17 cellular contexts compared by ENCODE assay signal in genomic region chr7:142030294-142030693, GRCh38. TPM values are rescaled to one million over a fixed set of nuclear protein-coding genes. Genes with fewer than 3 reads are reported as not detected.
A peak's percentile ranks its signal among the peaks of the same experiment; 100 is the strongest.
DNase-seq lines count a peak whose midpoint lies in the region; ATAC-seq and TF ChIP-seq lines count a peak whose summit lies in the region.
"Had no signal": no experiment of that assay in that cellular context is flagged by ENCODE, and none has a peak within 500 bp of the region (broad histone marks: within the 10 kb centered on the region; RNA-seq: fewer than 3 reads in every experiment).

No MANE protein-coding gene starts in this region.

- peak overlapping the region; percentile 3 for H3K27ac Mint-ChIP-seq in MCF 10A (ENCODE audit: low read depth, unreplicated experiment)
- H3K27ac Mint-ChIP-seq: activated T-helper 17 cell treated with anti-CD3 and anti-CD28 coated beads, Interleukin-2, amount 50 U/mL, for 72 hours had no signal

- H3K4me2 ChIP-seq in hepatocyte (no peak overlapping the region), MM.1S (ENCODE audit: low read depth, low read length) (no peak overlapping the region)

- H3K9me3 ChIP-seq in breast epithelium = no peaks in the 10 kb centered on the region
- H3K9me3 ChIP-seq in hepatocyte (ENCODE audit: low read depth) = no peaks in the 10 kb centered on the region
- no peaks in the 10 kb centered on the region for H3K9me3 ChIP-seq in vagina
- H3K9me3 ChIP-seq in MM.1S (replicated peaks; ENCODE audit: insufficient read depth, low read length) = no peaks in the 10 kb centered on the region
- H3K9me3 ChIP-seq: left ventricle myocardium inferior, stomach had no signal

- H3K4me1 Mint-ChIP-seq in MCF 10A (ENCODE audit: insufficient read depth, unreplicated experiment) = peaks cover 24% of the 10 kb centered on the region
- H3K4me1 Mint-ChIP-seq: activated T-helper 17 cell treated with anti-CD3 and anti-CD28 coated beads, Interleukin-2, amount 50 U/mL, for 72 hours had no signal

- in situ Hi-C loops in GM13977 (cut with MboI; ENCODE audit: low pct_unique_long_range_greater_than_20kb, low sequenced_read_pairs, unreplicated experiment) = no loop called here

- H3K9me2 ChIP-seq in hepatocyte (replicated peaks; ENCODE audit: insufficient read depth) (no peaks in the 10 kb centered on the region), MM.1S (replicated peaks; ENCODE audit: insufficient read depth, low read length) (no peaks in the 10 kb centered on the region)

- no peaks in the 10 kb centered on the region for H3F3A ChIP-seq in MM.1S (ENCODE audit: insufficient read depth, low read length)

- BruUV-seq in MCF 10A (replicated peaks; lab: Mats Ljungman, UMichigan) = no TSS peak

- DNase-seq in MCF 10A (ENCODE audit: unreplicated experiment) (peak; percentile 56), breast epithelium (ENCODE audit: low spot score in 2 of 2) (no peak), SKM-1 treated with dmso at 0.1 percent for 144 hours (lab: John Stamatoyannopoulos, UW; ENCODE audit: unreplicated experiment) (peak; percentile 43), hepatocyte (ENCODE audit: low spot score) (no peak), GM13977 (ENCODE audit: low spot score) (no peak), vagina (ENCODE audit: extremely low spot score in 2 of 2) (no peak), MM.1S (no peak)
- DNase-seq: activated CD4-positive, alpha-beta T cell treated with anti-CD3 and anti-CD28 coated beads for 4 hours; caudate nucleus; left ventricle myocardium inferior; NCI-H2081; occipital lobe; SHP77; stimulated activated CD4-positive, alpha-beta T cell treated with anti-CD3 and anti-CD28 coated beads, Interleukin-2, amount 100 ng/mL, for 48 hours; stomach had no signal

- CTCF ChIA-PET in MCF 10A (lab: Yijun Ruan, JAX) = interaction anchor here (0.6 to 6.5 kb wide), 10 partner anchors 9 to 1269 kb away, joined by 3 to 108 read pairs (median 4); partner anchors contain the start of gene TAS2R38

- intact Hi-C loops in MCF 10A (cut with micrococcal nuclease) = loop anchor here (1.0 to 10.0 kb wide), 2 partner anchors 54 to 155 kb away; no protein-coding TSS in a partner anchor
- intact Hi-C loops in breast epithelium (cut with DNase I; ENCODE audit: low total_unique reads) = no loop called here
- intact Hi-C loops in vagina (cut with DNase I) = no loop called here

- POLR2A ChIA-PET in MCF 10A (lab: Yijun Ruan, JAX) = interaction anchor here (0.6 to 2.7 kb wide), 3 partner anchors 27 to 329 kb away, joined by 3 to 10 read pairs (median 4); no protein-coding TSS in a partner anchor

- H3K9ac ChIP-seq in MM.1S (ENCODE audit: low read length) = no peak overlapping the region

- TF ChIP-seq POLR2A in breast epithelium (IDR thresholded peaks at IDR 0.05) = no peak
- TF ChIP-seq POLR2A in vagina (IDR thresholded peaks at IDR 0.05) = no peak

- H3K36me3 ChIP-seq in breast epithelium (no peaks in the 10 kb centered on the region), hepatocyte (replicated peaks; ENCODE audit: insufficient read depth, low read depth) (no peaks in the 10 kb centered on the region), vagina (no peaks in the 10 kb centered on the region), MM.1S (replicated peaks; ENCODE audit: insufficient read depth, low read length) (no peaks in the 10 kb centered on the region)
- H3K36me3 ChIP-seq: left ventricle myocardium inferior, stomach had no signal

- H3K27me3 ChIP-seq in breast epithelium = no peaks in the 10 kb centered on the region
- no peaks in the 10 kb centered on the region for H3K27me3 ChIP-seq in hepatocyte
- H3K27me3 ChIP-seq in vagina = no peaks in the 10 kb centered on the region
- no peaks in the 10 kb centered on the region for H3K27me3 ChIP-seq in MM.1S (replicated peaks; ENCODE audit: insufficient read depth, low read length)
- H3K27me3 ChIP-seq: stomach had no signal

- H3K4me3 Mint-ChIP-seq in MCF 10A (ENCODE audit: unreplicated experiment) = no peak overlapping the region
- H3K4me3 Mint-ChIP-seq: activated T-helper 17 cell treated with anti-CD3 and anti-CD28 coated beads, Interleukin-2, amount 50 U/mL, for 72 hours had no signal

- H4K20me1 ChIP-seq in hepatocyte (ENCODE audit: insufficient read depth, poor library complexity, severe bottlenecking) (no peaks in the 10 kb centered on the region), MM.1S (ENCODE audit: insufficient read depth, low read length) (no peaks in the 10 kb centered on the region)

- no peaks in the 10 kb centered on the region for H3K9me3 Mint-ChIP-seq in MCF 10A (ENCODE audit: unreplicated experiment)
- H3K9me3 Mint-ChIP-seq: activated T-helper 17 cell treated with anti-CD3 and anti-CD28 coated beads, Interleukin-2, amount 50 U/mL, for 72 hours had no signal

- H3K4me3 ChIP-seq in breast epithelium (no peak overlapping the region), hepatocyte (no peak overlapping the region), vagina (no peak overlapping the region), MM.1S (ENCODE audit: low read length) (no peak overlapping the region)
- H3K4me3 ChIP-seq: left ventricle myocardium inferior, stomach had no signal

- no peak overlapping the region for H3K27ac ChIP-seq in breast epithelium
- no peak overlapping the region for H3K27ac ChIP-seq in hepatocyte
- no peak overlapping the region for H3K27ac ChIP-seq in vagina
- H3K27ac ChIP-seq in MM.1S (ENCODE audit: low read length) = no peak overlapping the region
- H3K27ac ChIP-seq: left ventricle myocardium inferior, stomach had no signal

- WGBS in hepatocyte (ENCODE audit: low lambda C conversion rate, missing lambda C conversion rate) = 66% methylated on average over 3 of the region's 3 CpGs

- no peak for ATAC-seq in HG03439 (IDR thresholded peaks at IDR 0.05; ENCODE audit: unreplicated experiment)
- ATAC-seq: activated T-helper 17 cell treated with anti-CD3 and anti-CD28 coated beads, Interleukin-2, amount 50 U/mL, for 72 hours had no signal

- TF ChIP-seq CTCF in MCF 10A (IDR thresholded peaks at IDR 0.05; ENCODE audit: unreplicated experiment) (peak; percentile 35), breast epithelium (IDR thresholded peaks at IDR 0.05) (no peak), hepatocyte (IDR thresholded peaks at IDR 0.05; ENCODE audit: poor library complexity) (peak; percentile 7), GM13977 (IDR thresholded peaks at IDR 0.05; ENCODE audit: extremely low read depth, insufficient read depth, missing control alignments) (no peak), vagina (IDR thresholded peaks at IDR 0.05) (no peak), MM.1S (IDR thresholded peaks at IDR 0.05; ENCODE audit: low read length) (no peak)

- no peak overlapping the region for H2AFZ ChIP-seq in hepatocyte
- no peak overlapping the region for H2AFZ ChIP-seq in MM.1S (ENCODE audit: low read length)

- H3K79me2 ChIP-seq in hepatocyte (no peaks in the 10 kb centered on the region), MM.1S (ENCODE audit: low read length) (no peaks in the 10 kb centered on the region)

- H3K36me3 Mint-ChIP-seq in MCF 10A (ENCODE audit: insufficient read depth, unreplicated experiment) = no peaks in the 10 kb centered on the region

- H3K4me1 ChIP-seq in breast epithelium (no peaks in the 10 kb centered on the region), hepatocyte (ENCODE audit: insufficient read depth) (no peaks in the 10 kb centered on the region), vagina (no peaks in the 10 kb centered on the region), MM.1S (ENCODE audit: low read length) (no peaks in the 10 kb centered on the region)
- H3K4me1 ChIP-seq: left ventricle myocardium inferior, stomach had no signal

- no peaks in the 10 kb centered on the region for H3K27me3 Mint-ChIP-seq in MCF 10A (ENCODE audit: insufficient read depth, unreplicated experiment)

RNA-seq across cellular contexts. Expression of gene MGAM, which starts 34.6 kb away (rescaled TPM):
- 0.22 and 0.23 TPM in 2 replicates for total RNA-seq in MCF 10A (2022)
- total RNA-seq in breast epithelium = 1 to 10 TPM in 1 of 3 donors, under 1 TPM in 2; 0.32 to 7.0 (median 0.66) TPM
- total RNA-seq in hepatocyte = 2.5 and 2.7 TPM in 2 replicates
- 0.89 and 1.0 TPM in 2 replicates for polyA plus RNA-seq in hepatocyte
- under 0.01 TPM for total RNA-seq in vagina

RNA-seq across cellular contexts. Expression of gene TAS2R38, which starts 56.7 kb away (rescaled TPM):
- not detected in 2 replicates for total RNA-seq in MCF 10A (2022)
- total RNA-seq in breast epithelium = not detected
- total RNA-seq in hepatocyte = not detected in 2 replicates
- not detected in 2 replicates for polyA plus RNA-seq in hepatocyte
- not detected for total RNA-seq in vagina
- total RNA-seq: activated T-helper 17 cell treated with anti-CD3 and anti-CD28 coated beads, Interleukin-2, amount 50 U/mL, for 72 hours; left ventricle myocardium inferior; occipital lobe; stomach had no signal
- polyA plus RNA-seq: stomach had no signal

Comparison
In these comparisons a context has a peak if more than half of its experiments do, and no peak if none do; other contexts are left out.
1. DNase-seq: peak in MCF 10A (single experiment) and SKM-1 treated with dmso at 0.1 percent for 144 hours (single experiment); none in breast epithelium (0 of 2), hepatocyte (single experiment), GM13977 (single experiment), vagina (0 of 2) and MM.1S (single experiment).
2. CTCF ChIP-seq: peak in MCF 10A (single experiment) and hepatocyte (single experiment); none in breast epithelium (0 of 3), GM13977 (single experiment), vagina (0 of 3) and MM.1S (single experiment).